13 cellular contexts compared by ENCODE assay signal in the genomic region with DNA sequence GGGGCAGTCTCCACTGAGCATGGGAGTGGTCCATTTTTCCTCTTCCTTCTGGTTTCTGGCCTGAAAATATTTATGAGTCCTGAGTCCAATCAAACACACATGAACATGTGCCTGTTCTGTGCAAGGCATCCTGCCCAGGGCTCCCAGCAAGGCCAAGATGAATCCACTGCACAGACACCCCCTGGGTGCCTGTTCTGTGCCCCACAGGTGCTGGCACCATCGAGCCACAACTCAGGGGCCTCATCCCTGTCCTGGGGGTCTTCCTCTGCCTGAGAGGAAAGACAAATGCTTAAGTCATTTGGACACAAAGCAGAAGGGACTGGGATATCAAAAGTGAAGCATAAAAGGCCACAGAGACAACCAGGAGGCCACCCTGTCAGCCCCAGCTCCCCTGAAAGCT.
DNase-seq lines count a peak whose midpoint lies in the region; ATAC-seq, FAIRE-seq and TF ChIP-seq lines count a peak whose summit lies in the region.
"Had no signal": no experiment of that assay in that cellular context is flagged by ENCODE, and none has a peak within 500 bp of the region (broad histone marks: within the 10 kb centered on the region; RNA-seq: fewer than 3 reads in every experiment).

No MANE protein-coding gene starts in this region.

- H3K27me3 ChIP-seq in GM23338 (ENCODE audit: insufficient read depth) (no peaks in the 10 kb centered on the region), PC-3 (ENCODE audit: low read length) (no peaks in the 10 kb centered on the region), sigmoid colon (no peaks in the 10 kb centered on the region), prostate gland (replicated peaks; ENCODE audit: insufficient read depth) (no peaks in the 10 kb centered on the region)

- peaks cover 11% of the 10 kb centered on the region; the same call in 2 of the 3 replicates for H3K36me3 Mint-ChIP-seq in GM23338 (ENCODE audit: low read depth)

- no peak overlapping the region for H3K4me3 ChIP-seq in GM23338
- H3K4me3 ChIP-seq in PC-3 (ENCODE audit: low read length), result no peak overlapping the region
- H3K4me3 ChIP-seq in kidney (ENCODE audit: low read length in 2 of 2), result no peak overlapping the region
- H3K4me3 ChIP-seq in sigmoid colon, result no peak overlapping the region
- H3K4me3 ChIP-seq in prostate gland, result no peak overlapping the region

- CTCF ChIA-PET in PC-3 (lab: Charles Lee), result interaction anchor here (0.9 kb wide), 1 partner anchor 69 kb away, joined by 3 read pairs; no protein-coding TSS in a partner anchor

- H3K27me3 Mint-ChIP-seq in GM23338 (ENCODE audit: insufficient read depth, low read depth, poor library complexity), result peaks cover 13% of the 10 kb centered on the region
- H3K27me3 Mint-ChIP-seq: CD4-positive, alpha-beta T cell had no signal

- H3F3A ChIP-seq in GM23338 (replicated peaks; ENCODE audit: low read depth) (no peaks in the 10 kb centered on the region), PC-3 (ENCODE audit: low read length, unreplicated experiment) (no peaks in the 10 kb centered on the region)

- 0 out of 2 replicates have a peak, but pooled peaks cover 4% of the 10 kb centered on the region for H3K9me2 ChIP-seq in GM23338 (ENCODE audit: insufficient read depth)
- no peaks in the 10 kb centered on the region for H3K9me2 ChIP-seq in PC-3 (replicated peaks; ENCODE audit: low read length)

- H2AFZ ChIP-seq in GM23338 (no peak overlapping the region), PC-3 (ENCODE audit: low read length) (no peak overlapping the region)

- H3K27ac Mint-ChIP-seq in GM23338, result peak overlapping the region; percentile 79
- H3K27ac Mint-ChIP-seq: B cell; CD4-positive, alpha-beta T cell had no signal

- no peak overlapping the region; the same call in 2 of the 3 replicates for H3K4me3 Mint-ChIP-seq in GM23338
- H3K4me3 Mint-ChIP-seq: B cell; CD4-positive, alpha-beta T cell had no signal

- no peak for FAIRE-seq in kidney (lab: Jason Lieb, UNC)

- TF ChIP-seq POLR2A in sigmoid colon (IDR thresholded peaks at IDR 0.05) (no peak), prostate gland (IDR thresholded peaks at IDR 0.05) (no peak)

- peak overlapping the region; percentile 11; the same call in 1 of the 2 replicates for H3K9ac ChIP-seq in PC-3 (ENCODE audit: low read length)
- no peak overlapping the region for H3K9ac ChIP-seq in kidney (ENCODE audit: low read length in 2 of 2)

- ATAC-seq in GM23338 (no peak), PC-3 (peak; percentile 18)

- H3K36me3 ChIP-seq in GM23338 (ENCODE audit: insufficient read depth) (no peaks in the 10 kb centered on the region), PC-3 (ENCODE audit: low read depth, low read length) (peaks cover 9% of the 10 kb centered on the region), kidney (ENCODE audit: control insufficient read depth in 1 of 2, insufficient read depth in 2 of 2, low read length in 2 of 2) (no peaks in the 10 kb centered on the region), sigmoid colon (no peaks in the 10 kb centered on the region), prostate gland (no peaks in the 10 kb centered on the region)

- POLR2A ChIA-PET in PC-3 (lab: Charles Lee; ENCODE audit: unreplicated experiment), result no interaction called here

- H3K4me1 Mint-ChIP-seq in GM23338, result peaks cover 50% of the 10 kb centered on the region
- H3K4me1 Mint-ChIP-seq: B cell had no signal

- H3K9me3 ChIP-seq in PC-3 (ENCODE audit: low read length), result peaks cover 5% of the 10 kb centered on the region; the same call in 1 of the 2 replicates
- H3K9me3 ChIP-seq in kidney (ENCODE audit: control insufficient read depth in 1 of 2, low read length in 2 of 2), result peaks cover 0 to 4% of the 10 kb centered on the region in 2 donors
- H3K9me3 ChIP-seq in sigmoid colon, result peaks cover 0 to 7% (median 1%) of the 10 kb centered on the region in 4 donors
- no peaks in the 10 kb centered on the region for H3K9me3 ChIP-seq in prostate gland

- 25 to 40% methylated on average over 1 of the region's 1 CpG for WGBS in sigmoid colon, 2 donors
- WGBS in prostate gland, result 40% methylated on average over 1 of the region's 1 CpG

- H3K4me1 ChIP-seq in GM23338 (ENCODE audit: insufficient read depth) (peaks cover 27% of the 10 kb centered on the region), PC-3 (ENCODE audit: insufficient read depth, low read length) (peaks cover 27% of the 10 kb centered on the region), kidney (ENCODE audit: control insufficient read depth in 1 of 2, insufficient read depth in 1 of 2, low read depth in 1 of 2, low read length in 2 of 2) (no peaks in the 10 kb centered on the region), sigmoid colon (no peaks in the 10 kb centered on the region), prostate gland (replicated peaks) (no peaks in the 10 kb centered on the region)

- DNase-seq in GM23338 (ENCODE audit: low spot score), result no peak
- no peak for DNase-seq in PC-3
- peak; percentile 18 for DNase-seq in kidney
- no peak for DNase-seq in sigmoid colon
- DNase-seq in AG08395 (ENCODE audit: low spot score), result no peak
- no peak for DNase-seq in prostate gland (ENCODE audit: low spot score)
- DNase-seq: CD4-positive, alpha-beta T cell; NCI-H187 treated with DMSO at 0.1 percent for 48 hours; NCI-H446; NCI-H69; RPMI8226 had no signal

- H4K20me1 ChIP-seq in GM23338 (replicated peaks; ENCODE audit: insufficient read depth) (no peaks in the 10 kb centered on the region), PC-3 (ENCODE audit: low read length) (no peaks in the 10 kb centered on the region)

- H3K27ac ChIP-seq in GM23338 (ENCODE audit: low read depth) (no peak overlapping the region), PC-3 (ENCODE audit: low read length) (peak overlapping the region; percentile 67), kidney (ENCODE audit: low read depth in 2 of 2, low read length in 2 of 2) (no peak overlapping the region), temporal lobe (ENCODE audit: low read depth, low read length) (peak overlapping the region; percentile 4), sigmoid colon (no peak overlapping the region), prostate gland (no peak overlapping the region)

- no peak for TF ChIP-seq EP300 in sigmoid colon (IDR thresholded peaks at IDR 0.05)

- H3K4me2 ChIP-seq in GM23338 (peak overlapping the region; percentile 48), PC-3 (ENCODE audit: low read length) (peak overlapping the region; percentile 27)

- H3K9me3 Mint-ChIP-seq in GM23338, result peaks cover 5% of the 10 kb centered on the region; the same call in 2 of the 3 replicates

- intact Hi-C loops in PC-3 (cut with micrococcal nuclease) (loop anchor here (2.0 kb wide), 2 partner anchors 54 to 68 kb away; no protein-coding TSS in a partner anchor), kidney (cut with DNase I) (no loop called here), sigmoid colon (cut with DNase I) (no loop called here), prostate gland (cut with DNase I) (no loop called here)

- H3K79me2 ChIP-seq in GM23338 (replicated peaks; ENCODE audit: insufficient read depth) (no peaks in the 10 kb centered on the region), PC-3 (ENCODE audit: low read length) (no peaks in the 10 kb centered on the region)

- no TSS peak for BruUV-seq in PC-3 (replicated peaks; lab: Mats Ljungman, UMichigan)

- TF ChIP-seq CTCF in GM23338 (conservative IDR thresholded peaks at IDR 0.05; ENCODE audit: low read depth in 2 of 2) (no peak), PC-3 (conservative IDR thresholded peaks at IDR 0.05; ENCODE audit: low read depth, low read length) (no peak), kidney (IDR thresholded peaks at IDR 0.05; ENCODE audit: borderline replicate concordance, extremely low read depth, insufficient read depth) (no peak), sigmoid colon (IDR thresholded peaks at IDR 0.05) (no peak), prostate gland (IDR thresholded peaks at IDR 0.05) (no peak)

TF ChIP-seq in GM23338, 12 proteins besides CTCF, POLR2A, EP300 and RAD21 (continues in another document):
- no peak for TF ChIP-seq POLR2AphosphoS5 (IDR thresholded peaks at IDR 0.05; ENCODE audit: low read depth)
- TF ChIP-seq EZH2phosphoT487 (IDR thresholded peaks at IDR 0.05; ENCODE audit: unreplicated experiment), result no peak

Comparison
In these comparisons a context has a peak if more than half of its experiments do, and no peak if none do; other contexts are left out.
1. H3K27ac ChIP-seq: peak in PC-3 (single experiment) and temporal lobe (single experiment); none in GM23338 (single experiment), kidney (0 of 2), sigmoid colon (0 of 4) and prostate gland (0 of 2).